ENCODE assay signal across 20 cellular contexts in the genomic region with DNA sequence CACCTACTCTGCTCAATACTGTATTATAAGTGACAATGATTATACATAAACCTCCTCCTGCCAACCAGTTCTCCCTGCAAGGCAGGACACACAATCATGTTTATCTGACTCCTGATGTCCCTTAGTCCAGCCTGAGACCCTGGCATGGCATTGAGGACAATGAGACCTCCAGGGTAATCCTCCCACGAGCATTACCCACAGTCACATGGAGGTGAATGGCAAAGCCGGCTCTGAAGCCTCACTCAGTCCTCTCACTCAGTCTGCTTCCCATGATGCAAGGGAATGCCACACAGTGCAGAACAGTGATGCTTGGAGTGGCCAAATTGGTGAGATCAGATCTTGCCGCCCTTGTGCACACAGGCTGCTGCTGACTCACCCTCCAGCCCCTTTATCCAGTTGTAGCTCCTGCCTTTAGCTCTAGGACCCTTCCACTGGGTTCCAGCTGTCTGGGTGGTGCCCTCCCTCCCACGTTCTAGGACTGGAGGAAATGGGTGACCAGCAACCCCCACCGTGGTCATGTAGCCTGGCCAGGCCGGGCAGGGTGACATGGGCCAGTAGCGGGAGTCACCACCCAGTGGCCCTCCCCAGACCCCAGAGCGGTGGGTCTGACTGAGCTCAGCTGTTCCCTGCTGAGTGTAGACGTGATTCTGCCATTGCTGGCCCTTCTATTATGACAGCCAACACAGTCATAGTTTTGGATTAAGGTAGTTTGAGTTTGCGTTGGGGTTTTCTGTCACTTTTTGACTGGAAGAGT. TPM values are rescaled to one million over a fixed set of nuclear protein-coding genes. Genes with fewer than 3 reads are reported as not detected.
DNase-seq lines count a peak whose midpoint lies in the region; FAIRE-seq and TF ChIP-seq lines count a peak whose summit lies in the region.
"Had no signal": no experiment of that assay in that cellular context is flagged by ENCODE, and none has a peak within 500 bp of the region (broad histone marks: within the 10 kb centered on the region; RNA-seq: fewer than 3 reads in every experiment).

No MANE protein-coding gene starts in this region.

- H3K4ac ChIP-seq in neuronal stem cell (ENCODE audit: low read length) = no peak overlapping the region

- no peak for TF ChIP-seq CTCF in GM10266 (IDR thresholded peaks at IDR 0.05; ENCODE audit: control insufficient read depth, insufficient read depth, low read depth, missing control alignments)

- TF ChIP-seq POLR2A in H54 (IDR thresholded peaks at IDR 0.05; ENCODE audit: low read depth, low read length) = no peak

- H2BK15ac ChIP-seq in neuronal stem cell (ENCODE audit: low read length) = no peak overlapping the region

- H2AFZ ChIP-seq in neuronal stem cell (ENCODE audit: low read length) = no peak overlapping the region
- H2AFZ ChIP-seq: PC-9 had no signal

- H3K9ac ChIP-seq in neuronal stem cell (ENCODE audit: low read depth, low read length, poor library complexity) = no peak overlapping the region
- H3K9ac ChIP-seq: BLaER1 had no signal

- no peaks in the 10 kb centered on the region for H3K79me1 ChIP-seq in neuronal stem cell (ENCODE audit: low read depth, low read length)

- no CpG with 5 or more reads among the region's 10 CpGs for WGBS in neuronal stem cell (ENCODE audit: extremely low coverage in 2 of 2, insufficient read length in 2 of 2, insufficient replicate concordance in 1 of 2), 2 donors

- DNase-seq in GM10266 (ENCODE audit: extremely low spot score) (peak; percentile 6), H54 (ENCODE audit: insufficient read length, low spot score) (peak; percentile 5), ecto neural progenitor cell (ENCODE audit: low spot score) (peak; percentile 24), neuronal stem cell (ENCODE audit: low spot score) (no peak), NCI-H1694 (lab: John Stamatoyannopoulos, UW) (no peak), cerebellar cortex (ENCODE audit: low spot score) (no peak)
- DNase-seq in stimulated activated naive CD4-positive, alpha-beta T cell (lab: John Stamatoyannopoulos, UW) = no peak
- DNase-seq: CD4-positive, alpha-beta T cell; COR-L47; DMS79; HCEC 1CT; NCI-H1694 treated with DMSO at 0.1 percent for 48 hours; NCI-H2081 treated with DMSO at 0.1 percent for 48 hours; NCI-H446 treated with DMSO at 0.1 percent for 48 hours; NCI-H526 treated with DMSO at 0.1 percent for 48 hours; PC-9; SHP77 treated with DMSO at 0.1 percent for 48 hours had no signal

- H2BK12ac ChIP-seq in neuronal stem cell (ENCODE audit: low read length) = no peak overlapping the region

- peaks cover 0 to 6% of the 10 kb centered on the region in 2 donors for H3K4me1 ChIP-seq in neuronal stem cell (ENCODE audit: control insufficient read depth in 2 of 2, insufficient read depth in 1 of 2, low read depth in 1 of 2, low read length in 2 of 2)

- H3K4me3 ChIP-seq in neuronal stem cell (ENCODE audit: low read length in 2 of 2) = no peak overlapping the region
- H3K4me3 ChIP-seq: BLaER1, GM12878, PC-9 had no signal

- H4K8ac ChIP-seq in neuronal stem cell (ENCODE audit: low read depth, low read length) = no peak overlapping the region

- H3K27ac ChIP-seq in neuronal stem cell (replicated peaks; ENCODE audit: low read length) = no peak overlapping the region
- H3K27ac ChIP-seq: BLaER1, PC-9, RWPE1 had no signal

- H2BK5ac ChIP-seq in neuronal stem cell (ENCODE audit: low read length) = no peak overlapping the region

- H4K91ac ChIP-seq in neuronal stem cell (ENCODE audit: low read depth, low read length, poor library complexity) = no peak overlapping the region

- no peak overlapping the region for H2BK120ac ChIP-seq in neuronal stem cell (ENCODE audit: low read depth, low read length)

- peak overlapping the region; percentile 31 for H3K14ac ChIP-seq in neuronal stem cell (ENCODE audit: low read length)

- no peak overlapping the region for H3K23ac ChIP-seq in neuronal stem cell (ENCODE audit: low read depth, low read length, poor library complexity)

- no peak overlapping the region for H3K18ac ChIP-seq in neuronal stem cell (ENCODE audit: low read length)

- no peak overlapping the region for H2AK5ac ChIP-seq in neuronal stem cell (ENCODE audit: low read depth, low read length)

- H3K27me3 ChIP-seq in neuronal stem cell (ENCODE audit: control insufficient read depth in 3 of 3, insufficient read depth in 3 of 3, low read depth in 1 of 3, low read length in 3 of 3) = peaks cover 0 to 91% (median 9%) of the 10 kb centered on the region in 3 experiments

- H3K9me3 ChIP-seq in neuronal stem cell (replicated peaks in 1 of 2; ENCODE audit: control insufficient read depth in 2 of 2, insufficient read depth in 1 of 2, low read depth in 1 of 2, low read length in 2 of 2) = no peaks in the 10 kb centered on the region

- no peak for FAIRE-seq in H54 (lab: Jason Lieb, UNC)
- FAIRE-seq: GM12878 had no signal

- H3K36me3 ChIP-seq in neuronal stem cell (replicated peaks in 1 of 2; ENCODE audit: control insufficient read depth in 2 of 2, insufficient read depth in 2 of 2, low read length in 2 of 2) = no peaks in the 10 kb centered on the region
- H3K36me3 ChIP-seq: BLaER1 had no signal

- no peak overlapping the region for H3K4me2 ChIP-seq in neuronal stem cell (ENCODE audit: insufficient read depth, low read length, poor library complexity, severe bottlenecking)
- H3K4me2 ChIP-seq: BLaER1, PC-9 had no signal

RNA-seq across cellular contexts. Expression of a gene that starts 5.5 kb away (rescaled TPM):
- 5.1 TPM for polyA plus RNA-seq in neuronal stem cell (2013, experiment 1 of 2)
- polyA plus RNA-seq in neuronal stem cell (2013, experiment 2 of 2) = 4.8 TPM

Comparison
In these comparisons a context has a peak if more than half of its experiments do, and no peak if none do; other contexts are left out.
1. DNase-seq: peak in GM10266 (single experiment), H54 (single experiment) and ecto neural progenitor cell (single experiment); none in neuronal stem cell (single experiment), NCI-H1694 (single experiment), cerebellar cortex (single experiment) and stimulated activated naive CD4-positive, alpha-beta T cell (0 of 6).